Comparison of ENCODE assay signal across 13 cellular contexts in genomic region chr19:43430142-43430710, GRCh38. TPM values are rescaled to one million over a fixed set of nuclear protein-coding genes. Genes with fewer than 3 reads are reported as not detected.
A peak's percentile ranks its signal among the peaks of the same experiment; 100 is the strongest.
DNase-seq lines count a peak whose midpoint lies in the region; ATAC-seq and TF ChIP-seq lines count a peak whose summit lies in the region.
"Had no signal": no experiment of that assay in that cellular context is flagged by ENCODE, and none has a peak within 500 bp of the region (broad histone marks: within the 10 kb centered on the region; RNA-seq: fewer than 3 reads in every experiment).

No MANE protein-coding gene starts in this region.

- no peak overlapping the region for H3K4me3 ChIP-seq in foreskin fibroblast (ENCODE audit: low read depth in 1 of 2, low read length in 2 of 2)
- H3K4me3 ChIP-seq: ascending aorta had no signal

- no peaks in the 10 kb centered on the region for H3K9me3 Mint-ChIP-seq in CD4-positive, alpha-beta T cell

- peak in 2 of 10 experiments; percentile 45 to 56 for DNase-seq in CD4-positive, alpha-beta T cell
- peak; percentile 61 for DNase-seq in RPMI7951 (ENCODE audit: low read depth)
- no peak for DNase-seq in foreskin fibroblast
- no peak for DNase-seq in NCI-H226
- DNase-seq in SKM-1 treated with dmso at 0.1 percent for 144 hours (lab: John Stamatoyannopoulos, UW; ENCODE audit: unreplicated experiment), result no peak
- DNase-seq: activated CD4-positive, CD25-positive, alpha-beta regulatory T cell; NK-92 treated with Interleukin-12 subunit alpha and Interleukin-12 subunit beta, amount 100 ng/mL, for 24 hours; substantia nigra had no signal

- H3K4me3 Mint-ChIP-seq in CD4-positive, alpha-beta T cell, result peak overlapping the region; percentile 16

- ATAC-seq in CD4-positive, alpha-beta T cell (ENCODE audit: poor library complexity), result peak; percentile 79
- peak; percentile 69 for ATAC-seq in GM18867 (IDR thresholded peaks at IDR 0.05; ENCODE audit: unreplicated experiment)
- no peak for ATAC-seq in HG02885 (IDR thresholded peaks at IDR 0.05; ENCODE audit: poor library complexity, unreplicated experiment)
- ATAC-seq in GM21528 (IDR thresholded peaks at IDR 0.05; ENCODE audit: low FRiP score, unreplicated experiment), result no peak

- peak overlapping the region; percentile 53 for H3K27ac ChIP-seq in CD4-positive, alpha-beta T cell (ENCODE audit: low read depth, low read length)
- H3K27ac ChIP-seq: ascending aorta had no signal

- no peaks in the 10 kb centered on the region for H3K36me3 Mint-ChIP-seq in CD4-positive, alpha-beta T cell (ENCODE audit: low read depth)

- H3K27ac Mint-ChIP-seq in CD4-positive, alpha-beta T cell, result peak overlapping the region; percentile 89

- CTCF ChIA-PET in CD4-positive, alpha-beta T cell (lab: Charles Lee), result interaction anchor here (1.8 to 3.0 kb wide), 2 partner anchors 89 to 90 kb away, joined by 6 to 65 read pairs; no protein-coding TSS in a partner anchor

- intact Hi-C loops in CD4-positive, alpha-beta T cell (cut with DNase I, micrococcal nuclease), result loop anchor here in 1 of 2 experiments (10.0 kb wide), 1 partner anchor 375 kb away; the partner anchor contains the start of gene LYPD5

- H3K27me3 Mint-ChIP-seq in CD4-positive, alpha-beta T cell, result no peaks in the 10 kb centered on the region

- no peaks in the 10 kb centered on the region for H3K27me3 ChIP-seq in CD4-positive, alpha-beta T cell (ENCODE audit: control insufficient read depth, insufficient read depth, low read length)
- H3K27me3 ChIP-seq: ascending aorta had no signal

- no peaks in the 10 kb centered on the region for H3K9me3 ChIP-seq in CD4-positive, alpha-beta T cell (ENCODE audit: control insufficient read depth, low read length)
- H3K9me3 ChIP-seq: ascending aorta had no signal

- H3K4me1 Mint-ChIP-seq in CD4-positive, alpha-beta T cell (ENCODE audit: low read depth), result peaks cover 39% of the 10 kb centered on the region

- POLR2A ChIA-PET in CD4-positive, alpha-beta T cell (lab: Charles Lee), result interaction anchor here (0.8 to 1.4 kb wide), 2 partner anchors 17 to 33 kb away, joined by 3 to 4 read pairs; no protein-coding TSS in a partner anchor

- TF ChIP-seq CTCF in CD4-positive, alpha-beta T cell (IDR thresholded peaks at IDR 0.05), result no peak
- TF ChIP-seq CTCF in foreskin fibroblast (IDR thresholded peaks at IDR 0.05; ENCODE audit: low read depth, low read length), result peak; percentile 8

RNA-seq across cellular contexts. Expression of gene TEX101, which starts 15.5 kb away (rescaled TPM):
- total RNA-seq in CD4-positive, alpha-beta T cell, result not detected
- not detected in 2 replicates for total RNA-seq in RPMI7951 (2014; rRNA removed; shearing (Covaris generic))
- total RNA-seq: ascending aorta, mucosa of gallbladder had no signal

RNA-seq across cellular contexts. Expression of gene LYPD3, which starts 35.2 kb away (rescaled TPM):
- total RNA-seq in CD4-positive, alpha-beta T cell, result 10 to 100 TPM; 35.6 to 37.3 TPM
- 1.3 and 1.8 TPM in 2 replicates for total RNA-seq in RPMI7951 (2014; rRNA removed; shearing (Covaris generic))
- total RNA-seq: ascending aorta had no signal

Comparison
In these comparisons a context has a peak if more than half of its experiments do, and no peak if none do; other contexts are left out.
1. ATAC-seq: peak in CD4-positive, alpha-beta T cell (single experiment) and GM18867 (single experiment); none in HG02885 (single experiment) and GM21528 (single experiment).
2. RNA of gene LYPD3, which starts 35.2 kb away (total RNA-seq): 35.6 to 37.3 TPM in CD4-positive, alpha-beta T cell; 1.3 to 1.8 TPM in RPMI7951; every median in the first group is over 10 times any median in the second.